In the genomic region with DNA sequence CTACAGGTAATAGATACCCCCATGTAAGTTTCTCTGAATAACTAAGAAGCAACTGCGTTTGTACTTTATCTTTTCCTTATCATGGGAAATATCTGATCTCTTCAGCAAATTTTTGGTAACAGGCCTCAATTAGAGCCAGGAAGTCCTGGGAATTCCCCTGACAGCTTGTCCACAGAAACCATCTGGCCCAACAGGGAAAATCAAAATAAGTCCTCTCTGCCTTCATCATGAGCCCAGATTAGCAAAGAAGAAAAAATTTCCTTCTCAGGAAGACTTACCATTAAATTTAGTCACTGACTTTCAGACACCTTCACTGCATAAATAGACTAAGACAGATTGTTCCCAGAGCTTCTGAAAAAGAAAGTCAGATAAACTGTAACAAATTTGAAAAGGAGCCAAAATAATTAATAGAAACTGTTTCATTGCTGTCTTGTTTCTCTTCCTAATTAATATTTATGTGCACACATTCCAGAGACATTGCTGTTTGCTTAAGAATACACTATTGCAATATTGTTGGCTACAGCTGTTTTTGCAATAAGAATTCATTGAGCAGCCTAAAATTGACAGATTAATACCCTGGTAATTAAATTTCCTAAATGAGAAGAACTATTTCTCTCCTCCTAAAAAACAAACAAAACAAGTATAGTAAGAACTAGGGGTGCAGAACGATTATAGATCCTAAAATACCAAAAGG, we compare ENCODE assay signal across 15 cellular contexts.
A peak's percentile ranks its signal among the peaks of the same experiment; 100 is the strongest.
DNase-seq lines count a peak whose midpoint lies in the region; ATAC-seq and TF ChIP-seq lines count a peak whose summit lies in the region.
"Had no signal": no experiment of that assay in that cellular context is flagged by ENCODE, and none has a peak within 500 bp of the region (broad histone marks: within the 10 kb centered on the region; RNA-seq: fewer than 3 reads in every experiment).

No MANE protein-coding gene starts in this region.

- no peaks in the 10 kb centered on the region for H3K36me3 Mint-ChIP-seq in activated T-helper 2 cell treated with anti-CD3 and anti-CD28 coated beads, Interferon-gamma antibody, Interleukin-2, Interleukin-4, amounts not matched to agents 10 μg/mL and 5 μg/mL and 100 μg/mL, durations not matched to agents 14 hours and 24 hours and 36 hours (ENCODE audit: low read depth)
- H3K36me3 Mint-ChIP-seq: activated naive CD4-positive, alpha-beta T cell treated with anti-CD3 and anti-CD28 coated beads, Interleukin-2, amount 50 U/mL, for 24 hours; CD14-positive monocyte had no signal

- H3K9me3 ChIP-seq in mammary epithelial cell (replicated peaks; ENCODE audit: insufficient read depth, low read length) = no peaks in the 10 kb centered on the region
- H3K9me3 ChIP-seq in mesenchymal stem cell (ENCODE audit: control insufficient read depth, low read length) = no peaks in the 10 kb centered on the region
- H3K9me3 ChIP-seq: heart left ventricle had no signal

- no peaks in the 10 kb centered on the region for H3K36me3 ChIP-seq in mammary epithelial cell (ENCODE audit: insufficient read depth, low read length)
- H3K36me3 ChIP-seq in mesenchymal stem cell (ENCODE audit: control insufficient read depth in 1 of 2, insufficient read depth in 2 of 2, low read depth in 1 of 2, low read length in 2 of 2) = no peaks in the 10 kb centered on the region
- H3K36me3 ChIP-seq: heart left ventricle had no signal

- 59% methylated on average over 2 of the region's 2 CpGs for WGBS in mammary epithelial cell (ENCODE audit: low coverage, missing lambda C conversion rate)
- WGBS in mesenchymal stem cell = 44% methylated on average over 2 of the region's 2 CpGs

- no peak overlapping the region for H2BK15ac ChIP-seq in mesenchymal stem cell (ENCODE audit: low read depth, poor library complexity, severe bottlenecking)

- H2AFZ ChIP-seq in mammary epithelial cell (ENCODE audit: low read depth, low read length) (no peak overlapping the region), mesenchymal stem cell (ENCODE audit: low read depth, low read length) (no peak overlapping the region)

- intact Hi-C loops in mammary epithelial cell (cut with micrococcal nuclease) = no loop called here
- intact Hi-C loops in activated T-helper 2 cell treated with anti-CD3 and anti-CD28 coated beads, Interferon-gamma antibody, Interleukin-2, Interleukin-4, amounts not matched to agents 10 μg/mL and 5 μg/mL and 100 μg/mL, durations not matched to agents 14 hours and 24 hours and 36 hours (cut with micrococcal nuclease) = no loop called here

- no peak for TF ChIP-seq POLR2A in GM18505 (IDR thresholded peaks at IDR 0.05; ENCODE audit: borderline replicate concordance, extremely low read depth, insufficient read depth, insufficient read length)

- H2BK5ac ChIP-seq in mesenchymal stem cell (ENCODE audit: low read depth, low read length, poor library complexity, severe bottlenecking) = no peak overlapping the region

- H3K4ac ChIP-seq in mesenchymal stem cell (ENCODE audit: low read depth in 1 of 2, low read length in 2 of 2) = no peak overlapping the region

- no peak overlapping the region for H3K18ac ChIP-seq in mesenchymal stem cell (ENCODE audit: low read depth in 1 of 2, low read length in 2 of 2)

- no peak for ATAC-seq in GM18505 (IDR thresholded peaks at IDR 0.05; ENCODE audit: unreplicated experiment)

- H3K4me1 Mint-ChIP-seq in activated T-helper 2 cell treated with anti-CD3 and anti-CD28 coated beads, Interferon-gamma antibody, Interleukin-2, Interleukin-4, amounts not matched to agents 10 μg/mL and 5 μg/mL and 100 μg/mL, durations not matched to agents 14 hours and 24 hours and 36 hours (ENCODE audit: low read depth) = no peaks in the 10 kb centered on the region
- H3K4me1 Mint-ChIP-seq: activated naive CD4-positive, alpha-beta T cell treated with anti-CD3 and anti-CD28 coated beads, Interleukin-2, amount 50 U/mL, for 24 hours; CD14-positive monocyte had no signal

- BruUV-seq in mammary epithelial cell (replicated peaks; lab: Mats Ljungman, UMichigan) = no TSS peak

- DNase-seq in DMS 273 (lab: John Stamatoyannopoulos, UW; ENCODE audit: unreplicated experiment) = peak; percentile 76
- peak; percentile 13 for DNase-seq in GM04503 (ENCODE audit: low read depth)
- DNase-seq in mammary epithelial cell = peak; percentile 20
- DNase-seq in mesenchymal stem cell = peak; percentile 26
- DNase-seq in activated T-helper 2 cell treated with anti-CD3 and anti-CD28 coated beads, Interferon-gamma antibody, Interleukin-2, Interleukin-4, amounts not matched to agents 10 μg/mL and 5 μg/mL and 100 μg/mL, durations not matched to agents 14 hours and 24 hours and 36 hours (ENCODE audit: low spot score) = no peak
- DNase-seq in NCI-H1417 treated with DMSO at 0.1 percent for 48 hours (lab: John Stamatoyannopoulos, UW) = no peak
- DNase-seq: activated CD4-positive, alpha-beta T cell treated with anti-CD3 and anti-CD28 coated beads for 48 hours; caudate nucleus had no signal

- H2BK120ac ChIP-seq in mesenchymal stem cell (ENCODE audit: low read depth, low read length) = no peak overlapping the region

- H2BK12ac ChIP-seq in mesenchymal stem cell (ENCODE audit: low read length in 2 of 2) = no peak overlapping the region

- no peak overlapping the region for H4K8ac ChIP-seq in mesenchymal stem cell (ENCODE audit: low read length)

- H4K91ac ChIP-seq in mesenchymal stem cell (ENCODE audit: low read length) = no peak overlapping the region

- dilution Hi-C loops in mammary epithelial cell (cut with HindIII; ENCODE audit: low sequenced_read_pairs) = no loop called here

- H3K4me2 ChIP-seq in mammary epithelial cell (ENCODE audit: insufficient read depth, low read depth, low read length) = no peak overlapping the region
- no peak overlapping the region for H3K4me2 ChIP-seq in mesenchymal stem cell (ENCODE audit: low read length, poor library complexity, severe bottlenecking)

- no peaks in the 10 kb centered on the region for H3K79me1 ChIP-seq in mesenchymal stem cell (replicated peaks; ENCODE audit: low read length, poor library complexity, severe bottlenecking)

- H3K79me2 ChIP-seq in mammary epithelial cell (ENCODE audit: insufficient read depth, low read length) = no peaks in the 10 kb centered on the region

- H3K27me3 Mint-ChIP-seq in activated T-helper 2 cell treated with anti-CD3 and anti-CD28 coated beads, Interferon-gamma antibody, Interleukin-2, Interleukin-4, amounts not matched to agents 10 μg/mL and 5 μg/mL and 100 μg/mL, durations not matched to agents 14 hours and 24 hours and 36 hours (ENCODE audit: low read depth) = no peaks in the 10 kb centered on the region
- H3K27me3 Mint-ChIP-seq: activated naive CD4-positive, alpha-beta T cell treated with anti-CD3 and anti-CD28 coated beads, Interleukin-2, amount 50 U/mL, for 24 hours; stimulated activated naive CD8-positive, alpha-beta T cell treated with anti-CD3 and anti-CD28 coated beads, Interleukin-15, Interleukin-2, amounts not matched to agents 100 ng/mL and 50 ng/mL, for 24 hours had no signal

- H3K4me1 ChIP-seq in mammary epithelial cell (ENCODE audit: insufficient read depth, low read length) (no peaks in the 10 kb centered on the region), mesenchymal stem cell (ENCODE audit: control insufficient read depth, insufficient read depth, low read depth, low read length) (no peaks in the 10 kb centered on the region)

- H3K27ac ChIP-seq in mammary epithelial cell (ENCODE audit: insufficient read depth, low read depth, low read length) (no peak overlapping the region), mesenchymal stem cell (ENCODE audit: low read length, poor library complexity, severe bottlenecking) (no peak overlapping the region)
- H3K27ac ChIP-seq: heart left ventricle, HL-60, RWPE1 had no signal

- no peak overlapping the region for H3K4me3 ChIP-seq in mammary epithelial cell (replicated peaks in 1 of 3; ENCODE audit: insufficient read depth in 1 of 3, low read depth in 2 of 3, low read length in 3 of 3)
- no peak overlapping the region for H3K4me3 ChIP-seq in mesenchymal stem cell (ENCODE audit: insufficient read depth in 1 of 2, low read depth in 1 of 2, low read length in 2 of 2)
- H3K4me3 ChIP-seq: heart left ventricle had no signal

- in situ Hi-C loops in mammary epithelial cell (cut with MboI; ENCODE audit: low sequenced_read_pairs in 2 of 2) = no loop called here

- no peak overlapping the region for H2AK5ac ChIP-seq in mesenchymal stem cell (ENCODE audit: low read length, severe bottlenecking)

- H3K27me3 ChIP-seq in mammary epithelial cell (ENCODE audit: insufficient read depth, low read length) = no peaks in the 10 kb centered on the region
- H3K27me3 ChIP-seq in mesenchymal stem cell (ENCODE audit: control insufficient read depth in 1 of 2, insufficient read depth in 1 of 2, low read length in 2 of 2) = no peaks in the 10 kb centered on the region
- H3K27me3 ChIP-seq: heart left ventricle had no signal

- H3K9ac ChIP-seq in mammary epithelial cell (ENCODE audit: insufficient read depth, low read length) (no peak overlapping the region), mesenchymal stem cell (ENCODE audit: low read length) (no peak overlapping the region)

- H3K4me3 Mint-ChIP-seq in activated T-helper 2 cell treated with anti-CD3 and anti-CD28 coated beads, Interferon-gamma antibody, Interleukin-2, Interleukin-4, amounts not matched to agents 10 μg/mL and 5 μg/mL and 100 μg/mL, durations not matched to agents 14 hours and 24 hours and 36 hours (ENCODE audit: low read depth) = no peak overlapping the region
- H3K4me3 Mint-ChIP-seq: activated naive CD4-positive, alpha-beta T cell treated with anti-CD3 and anti-CD28 coated beads, Interleukin-2, amount 50 U/mL, for 24 hours; CD14-positive monocyte; stimulated activated naive CD8-positive, alpha-beta T cell treated with anti-CD3 and anti-CD28 coated beads, Interleukin-15, Interleukin-2, amounts not matched to agents 100 ng/mL and 50 ng/mL, for 24 hours had no signal

- H3K23ac ChIP-seq in mesenchymal stem cell (ENCODE audit: low read length in 2 of 2) = no peak overlapping the region

- H3K27ac Mint-ChIP-seq in activated T-helper 2 cell treated with anti-CD3 and anti-CD28 coated beads, Interferon-gamma antibody, Interleukin-2, Interleukin-4, amounts not matched to agents 10 μg/mL and 5 μg/mL and 100 μg/mL, durations not matched to agents 14 hours and 24 hours and 36 hours = no peak overlapping the region
- H3K27ac Mint-ChIP-seq: activated naive CD4-positive, alpha-beta T cell treated with anti-CD3 and anti-CD28 coated beads, Interleukin-2, amount 50 U/mL, for 24 hours; stimulated activated naive CD8-positive, alpha-beta T cell treated with anti-CD3 and anti-CD28 coated beads, Interleukin-15, Interleukin-2, amounts not matched to agents 100 ng/mL and 50 ng/mL, for 24 hours had no signal

- no peak overlapping the region for H3K14ac ChIP-seq in mesenchymal stem cell (ENCODE audit: low read length in 2 of 2)

- CTCF ChIA-PET in mammary epithelial cell (lab: Charles Lee; ENCODE audit: low non-redundant PET) = no interaction called here

- H4K20me1 ChIP-seq in mammary epithelial cell (ENCODE audit: insufficient read depth, low read length) = no peaks in the 10 kb centered on the region

- TF ChIP-seq CTCF in mammary epithelial cell (conservative IDR thresholded peaks at IDR 0.05 in 1 of 2, IDR thresholded peaks at IDR 0.05 in 1 of 2; ENCODE audit: extremely low read depth in 1 of 2, insufficient read depth in 1 of 2, low read depth in 1 of 2, low read length in 2 of 2) = no peak

- H3K9me3 Mint-ChIP-seq in activated T-helper 2 cell treated with anti-CD3 and anti-CD28 coated beads, Interferon-gamma antibody, Interleukin-2, Interleukin-4, amounts not matched to agents 10 μg/mL and 5 μg/mL and 100 μg/mL, durations not matched to agents 14 hours and 24 hours and 36 hours = peaks cover 7% of the 10 kb centered on the region

Comparison
In these comparisons a context has a peak if more than half of its experiments do, and no peak if none do; other contexts are left out.
1. DNase-seq: peak in DMS 273 (single experiment), GM04503 (single experiment), mammary epithelial cell (single experiment) and mesenchymal stem cell (single experiment); none in activated T-helper 2 cell treated with anti-CD3 and anti-CD28 coated beads, Interferon-gamma antibody, Interleukin-2, Interleukin-4, amounts not matched to agents 10 μg/mL and 5 μg/mL and 100 μg/mL, durations not matched to agents 14 hours and 24 hours and 36 hours (single experiment) and NCI-H1417 treated with DMSO at 0.1 percent for 48 hours (single experiment).